Comparison of ENCODE assay signal across 27 cellular contexts in the genomic region with DNA sequence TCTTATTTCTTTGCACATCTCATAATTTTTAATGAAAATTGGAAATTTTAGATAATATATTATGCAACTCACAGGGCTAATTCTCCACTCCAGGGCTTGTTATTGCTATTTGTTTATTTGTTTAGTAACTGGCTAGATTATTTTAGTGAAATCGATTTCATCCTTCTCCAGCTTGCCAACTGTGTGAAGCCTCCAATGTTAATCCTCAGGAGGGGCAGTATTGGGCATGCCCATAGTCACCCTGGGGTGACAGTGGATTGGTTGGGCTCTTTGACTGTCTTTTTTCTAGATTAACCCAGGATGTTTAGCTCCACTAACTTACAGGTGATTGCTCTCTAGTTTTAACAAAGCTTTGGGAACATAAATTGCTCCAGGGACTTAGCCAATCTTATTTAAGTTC.
"Had no signal": no experiment of that assay in that cellular context is flagged by ENCODE, and none has a peak within 500 bp of the region (broad histone marks: within the 10 kb centered on the region; RNA-seq: fewer than 3 reads in every experiment).

No MANE protein-coding gene starts in this region.

- H3K4me3 ChIP-seq: stomach, suprapubic skin, testis, thoracic aorta, thyroid gland, tibial artery, tibial nerve, transverse colon, upper lobe of left lung, upper lobe of right lung, uterus, vagina had no signal

- H3K9me3 ChIP-seq: stomach, suprapubic skin, testis, thoracic aorta, thyroid gland, tibial artery, tibial nerve, transverse colon, upper lobe of left lung, upper lobe of right lung, uterus, vagina had no signal

- H3K27ac ChIP-seq: stomach, suprapubic skin, testis, thoracic aorta, thyroid gland, tibial artery, tibial nerve, transverse colon, upper lobe of left lung, upper lobe of right lung, uterus, vagina had no signal

- ATAC-seq: stimulated activated effector memory CD8-positive, alpha-beta T cell treated with anti-CD3 and anti-CD28 coated beads, Interleukin-12 subunit alpha, Interleukin-12 subunit beta, amount 100 ng/mL, for 72 hours; stimulated activated memory B cell treated with anti-CD40 and anti-IgM and Interleukin-4, amounts not matched to agents 10 μg/mL and 1 μg/mL and 100 μg/mL, for 72 hours; stimulated activated naive B cell treated with anti-CD40 and anti-IgM and Interleukin-4, amounts not matched to agents 10 μg/mL and 1 μg/mL and 100 μg/mL, for 72 hours; stimulated activated naive CD8-positive, alpha-beta T cell treated with anti-CD3 and anti-CD28 coated beads, Interleukin-15, amount 100 ng/mL, for 72 hours; stimulated activated naive CD8-positive, alpha-beta T cell treated with anti-CD3 and anti-CD28 coated beads, Interleukin-15, Interleukin-2, amounts not matched to agents 100 U/mL and 50 U/mL, for 24 hours; upper lobe of right lung had no signal

- DNase-seq: stimulated activated CD4-positive, alpha-beta T cell treated with anti-CD3 and anti-CD28 coated beads, Interleukin-2, amount 100 ng/mL, for 48 hours; stimulated activated CD4-positive, alpha-beta T cell treated with anti-CD3 and anti-CD28 coated beads, Interleukin-4, amount 100 ng/mL, for 1 hour; stimulated activated CD4-positive, alpha-beta T cell treated with anti-CD3 and anti-CD28 coated beads, Interleukin-4, amount 100 ng/mL, for 24 hours; stimulated activated CD4-positive, alpha-beta T cell treated with anti-CD3 and anti-CD28 coated beads, Interleukin-4, amount 100 ng/mL, for 4 hours; stimulated activated CD8-positive, alpha-beta memory T cell treated with anti-CD3 and anti-CD28 coated beads, Interleukin-4, amount 100 ng/mL, for 48 hours; stimulated activated naive B cell treated with anti-CD40 and anti-IgM and Interleukin-4, amounts not matched to agents 10 μg/mL and 1 μg/mL and 100 μg/mL, for 72 hours; stimulated activated naive CD4-positive, alpha-beta T cell; stimulated activated naive CD4-positive, alpha-beta T cell treated with Interleukin-2 at 50 U/mL for 16 hours; stimulated activated naive CD8-positive, alpha-beta T cell treated with anti-CD3 and anti-CD28 coated beads, Interleukin-15, amount 100 ng/mL, for 72 hours; stimulated activated naive CD8-positive, alpha-beta T cell treated with anti-CD3 and anti-CD28 coated beads, Interleukin-15, Interleukin-2, amounts not matched to agents 100 U/mL and 50 U/mL, for 24 hours; stomach; substantia nigra; testis; thyroid gland; tibial artery; transverse colon; trophoblast cell; upper lobe of left lung; upper lobe of right lung; uterus had no signal

- H3K27me3 ChIP-seq: stomach, suprapubic skin, testis, thyroid gland, tibial artery, tibial nerve, transverse colon, upper lobe of left lung, upper lobe of right lung, uterus, vagina had no signal

- FAIRE-seq: urothelium cell line had no signal

- H3K4me1 ChIP-seq: stomach, suprapubic skin, testis, thyroid gland, tibial artery, tibial nerve, transverse colon, upper lobe of left lung, upper lobe of right lung, uterus, vagina had no signal

- H3K36me3 ChIP-seq: stomach, suprapubic skin, thoracic aorta, thyroid gland, tibial artery, tibial nerve, transverse colon, upper lobe of left lung, upper lobe of right lung, uterus, vagina had no signal
